ENCODE assay signal across 1 cellular context in the genomic region with DNA sequence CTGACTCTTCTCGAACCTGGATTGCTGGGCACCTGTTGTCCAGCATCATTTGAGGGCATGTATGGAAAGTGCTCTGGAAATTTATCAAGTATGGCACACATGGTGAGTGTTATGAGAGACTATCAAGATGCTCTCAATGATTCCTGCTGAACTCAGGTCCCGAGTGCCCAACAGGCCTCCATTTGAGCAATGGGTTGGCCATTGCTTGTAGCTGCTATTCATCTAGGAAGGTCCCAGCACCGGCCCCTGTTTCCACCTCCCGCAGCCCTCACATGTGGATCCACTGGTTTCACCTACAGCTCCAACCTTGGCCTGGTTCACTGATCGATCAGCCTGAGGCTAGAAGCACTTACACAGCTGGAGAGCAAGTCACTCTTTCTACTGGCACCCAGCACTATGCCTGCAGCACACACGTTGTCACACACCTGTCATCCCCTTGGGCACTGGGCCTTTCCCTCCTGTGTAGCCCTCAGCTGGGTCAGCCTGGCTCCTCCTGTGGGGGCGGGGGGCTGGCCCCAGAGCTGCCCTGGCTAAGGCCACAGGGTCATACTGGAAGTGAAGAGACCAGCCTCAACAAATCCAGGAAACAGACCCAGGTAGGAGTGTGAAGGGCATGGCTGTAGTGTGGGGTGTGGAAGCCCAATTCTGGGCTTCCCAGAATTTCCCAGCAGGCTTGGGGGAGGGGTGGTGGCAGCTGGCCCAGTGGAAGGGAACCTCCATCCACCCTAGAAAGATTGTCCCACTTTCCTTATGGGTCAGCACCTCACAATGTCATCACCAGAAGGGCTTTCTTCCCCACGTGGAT.
TF ChIP-seq lines count a peak whose summit lies in the region.

No MANE protein-coding gene starts in this region.

TF ChIP-seq in liver, 16 proteins besides CTCF, POLR2A, EP300 and RAD21 (continued from another document):
- TF ChIP-seq, protein P1, sequence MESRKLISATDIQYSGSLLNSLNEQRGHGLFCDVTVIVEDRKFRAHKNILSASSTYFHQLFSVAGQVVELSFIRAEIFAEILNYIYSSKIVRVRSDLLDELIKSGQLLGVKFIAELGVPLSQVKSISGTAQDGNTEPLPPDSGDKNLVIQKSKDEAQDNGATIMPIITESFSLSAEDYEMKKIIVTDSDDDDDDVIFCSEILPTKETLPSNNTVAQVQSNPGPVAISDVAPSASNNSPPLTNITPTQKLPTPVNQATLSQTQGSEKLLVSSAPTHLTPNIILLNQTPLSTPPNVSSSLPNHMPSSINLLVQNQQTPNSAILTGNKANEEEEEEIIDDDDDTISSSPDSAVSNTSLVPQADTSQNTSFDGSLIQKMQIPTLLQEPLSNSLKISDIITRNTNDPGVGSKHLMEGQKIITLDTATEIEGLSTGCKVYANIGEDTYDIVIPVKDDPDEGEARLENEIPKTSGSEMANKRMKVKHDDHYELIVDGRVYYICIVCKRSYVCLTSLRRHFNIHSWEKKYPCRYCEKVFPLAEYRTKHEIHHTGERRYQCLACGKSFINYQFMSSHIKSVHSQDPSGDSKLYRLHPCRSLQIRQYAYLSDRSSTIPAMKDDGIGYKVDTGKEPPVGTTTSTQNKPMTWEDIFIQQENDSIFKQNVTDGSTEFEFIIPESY (IDR thresholded peaks at IDR 0.05): no peak
- no peak for TF ChIP-seq FOXA1 (IDR thresholded peaks at IDR 0.05)
- no peak for TF ChIP-seq YY1 (IDR thresholded peaks at IDR 0.05)
- TF ChIP-seq EGR1 (IDR thresholded peaks at IDR 0.05; ENCODE audit: low read depth in 2 of 2): no peak
- no peak for TF ChIP-seq MAX (IDR thresholded peaks at IDR 0.05)
TF ChIP-seq in liver: peak in this region for 0.
